Comparison of ENCODE assay signal across 8 cellular contexts in the genomic region with DNA sequence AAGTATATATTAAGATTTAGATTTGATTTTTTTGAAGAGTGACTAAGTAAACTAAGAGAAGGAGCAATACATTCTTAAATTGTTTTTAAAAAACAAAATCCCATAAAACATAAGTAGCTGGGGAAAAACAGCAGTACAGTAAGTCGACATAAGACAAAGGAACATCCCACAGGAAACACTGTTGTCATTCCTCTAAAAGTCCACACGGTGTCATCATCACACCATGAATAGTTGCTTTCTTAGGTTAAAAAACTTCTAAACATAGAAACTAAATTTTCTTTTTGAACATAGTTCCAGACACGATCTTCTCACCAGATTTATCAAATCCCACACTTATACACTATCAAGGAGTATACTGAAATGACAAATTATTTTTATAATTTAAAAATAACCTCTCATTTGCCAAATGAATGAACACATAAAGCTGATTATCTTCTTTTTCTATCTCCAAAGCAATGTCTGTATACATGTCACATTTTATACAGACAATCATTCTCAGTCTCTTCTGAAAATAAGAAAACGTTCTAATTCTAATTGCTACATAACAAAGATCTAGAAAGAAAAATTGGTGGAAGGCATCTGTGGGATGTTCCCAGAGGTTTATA. TPM values are rescaled to one million over a fixed set of nuclear protein-coding genes. Genes with fewer than 3 reads are reported as not detected.
DNase-seq lines count a peak whose midpoint lies in the region; ATAC-seq and TF ChIP-seq lines count a peak whose summit lies in the region.

No MANE protein-coding gene starts in this region.

- ATAC-seq in GM18519 (IDR thresholded peaks at IDR 0.05; ENCODE audit: low FRiP score, unreplicated experiment) (peak; percentile 48), HG03039 (IDR thresholded peaks at IDR 0.05; ENCODE audit: unreplicated experiment) (peak; percentile 77), omental fat pad (ENCODE audit: low FRiP score) (peak; percentile 80)

- DNase-seq in AG09319 (ENCODE audit: extremely low read depth, low read depth) (peak; percentile 49), NCI-H187 treated with DMSO at 0.1 percent for 48 hours (lab: John Stamatoyannopoulos, UW) (peak; percentile 62), SW480 (ENCODE audit: low spot score) (peak; percentile 70), fibroblast of the aortic adventitia (ENCODE audit: low read depth) (peak; percentile 94), omental fat pad (ENCODE audit: low spot score) (no peak)
- no peak for DNase-seq in activated CD8-positive, alpha-beta memory T cell treated with anti-CD3 and anti-CD28 coated beads, Interleukin-2, amount 50 U/mL, for 4 hours

- peak; percentile 70 for TF ChIP-seq CTCF in AG09319 (IDR thresholded peaks at IDR 0.05; ENCODE audit: low read depth, low read length)
- peak; percentile 73 for TF ChIP-seq CTCF in fibroblast of the aortic adventitia (IDR thresholded peaks at IDR 0.05; ENCODE audit: insufficient read depth, low read length)
- no peak for TF ChIP-seq CTCF in omental fat pad (IDR thresholded peaks at IDR 0.05)

- no peak overlapping the region for H3K4me3 ChIP-seq in fibroblast of the aortic adventitia (ENCODE audit: low read depth, low read length)

RNA-seq across cellular contexts. Expression of a gene that starts 15.8 kb away (rescaled TPM):
- 52.4 and 65.9 TPM in 2 replicates for total RNA-seq in fibroblast of the aortic adventitia (ENCODE audit: low replicate concordance)
- total RNA-seq in omental fat pad = 10 to 100 TPM; 32.9 to 67.9 (median 36.6) TPM

RNA-seq across cellular contexts. Expression of a gene that starts 43.6 kb away (rescaled TPM):
- total RNA-seq in fibroblast of the aortic adventitia (ENCODE audit: low replicate concordance) (8.8 and 43.2 TPM in 2 replicates), omental fat pad (1 to 10 TPM in 2 of 4 donors, under 1 TPM in 1, not detected in 1; 0.94 to 1.1 (median 1.0) TPM)

Comparison
In these comparisons a context has a peak if more than half of its experiments do, and no peak if none do; other contexts are left out.
1. DNase-seq: peak in AG09319 (single experiment), NCI-H187 treated with DMSO at 0.1 percent for 48 hours (single experiment), SW480 (single experiment) and fibroblast of the aortic adventitia (single experiment); none in omental fat pad (single experiment) and activated CD8-positive, alpha-beta memory T cell treated with anti-CD3 and anti-CD28 coated beads, Interleukin-2, amount 50 U/mL, for 4 hours (single experiment).
2. CTCF ChIP-seq: peak in AG09319 (single experiment) and fibroblast of the aortic adventitia (single experiment); none in omental fat pad (0 of 3).
3. Peak in every context shown above with its lines, with median percentiles within 50 percentile points of each other: ATAC-seq.